ENCODE assay signal across 16 cellular contexts in the genomic region with DNA sequence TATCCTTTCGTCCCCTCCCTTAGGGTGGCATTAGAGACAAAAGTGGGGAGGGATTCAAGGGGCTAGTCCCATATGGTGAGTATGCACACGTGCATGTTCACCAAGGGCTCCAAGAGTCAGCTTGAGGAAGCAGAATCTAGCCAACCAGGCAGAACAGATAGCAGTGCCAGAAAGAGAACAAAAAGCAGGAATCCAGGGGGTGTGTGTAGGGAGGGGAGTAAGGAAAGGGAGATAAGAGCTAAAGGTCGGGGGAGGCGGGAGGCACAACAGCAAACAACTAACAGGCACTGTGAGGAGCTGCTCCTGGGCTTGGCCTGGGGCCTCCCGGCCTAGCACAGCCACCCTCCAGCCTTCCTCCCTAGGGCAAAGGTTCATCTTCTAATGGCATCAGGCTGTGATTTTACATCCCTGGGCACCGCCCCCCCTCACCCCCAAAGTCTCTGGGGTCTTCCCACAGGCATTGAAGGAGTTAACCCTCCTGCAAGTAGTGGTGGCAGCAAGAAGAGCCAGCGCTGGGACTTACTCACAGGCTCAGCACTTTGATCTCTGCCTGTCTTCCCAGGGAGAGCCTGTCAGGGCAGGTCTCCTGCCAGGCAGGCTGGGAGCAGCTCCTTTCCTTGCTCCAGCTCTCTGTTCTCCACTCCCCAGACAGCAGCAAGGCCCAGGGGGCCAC. TPM values are rescaled to one million over a fixed set of nuclear protein-coding genes. Genes with fewer than 3 reads are reported as not detected.
DNase-seq lines count a peak whose midpoint lies in the region; ATAC-seq and TF ChIP-seq lines count a peak whose summit lies in the region.
"Had no signal": no experiment of that assay in that cellular context is flagged by ENCODE, and none has a peak within 500 bp of the region (broad histone marks: within the 10 kb centered on the region; RNA-seq: fewer than 3 reads in every experiment).

No MANE protein-coding gene starts in this region.

- H3K9me3 ChIP-seq in duodenal mucosa (ENCODE audit: control insufficient read depth in 1 of 2, low read length in 2 of 2) (no peaks in the 10 kb centered on the region), mesodermal cell (ENCODE audit: control insufficient read depth, low read length) (no peaks in the 10 kb centered on the region), transverse colon (no peaks in the 10 kb centered on the region)
- H3K9me3 ChIP-seq: vagina had no signal

- no peak for TF ChIP-seq POLR2A in transverse colon (IDR thresholded peaks at IDR 0.05)

- H3K36me3 Mint-ChIP-seq in activated naive CD4-positive, alpha-beta T cell treated with anti-CD3 and anti-CD28 coated beads, Interleukin-2, amount 50 U/mL, for 72 hours = no peaks in the 10 kb centered on the region

- H3K9me3 Mint-ChIP-seq in activated naive CD4-positive, alpha-beta T cell treated with anti-CD3 and anti-CD28 coated beads, Interleukin-2, amount 50 U/mL, for 72 hours = no peaks in the 10 kb centered on the region
- H3K9me3 Mint-ChIP-seq: activated B cell treated with CpG ODN at 0.5 μM for 24 hours; naive thymus-derived CD8-positive, alpha-beta T cell had no signal

- H3K4me3 ChIP-seq in duodenal mucosa (ENCODE audit: low read depth in 1 of 2, low read length in 2 of 2) (peak overlapping the region; percentile 40 to 44), mesodermal cell (ENCODE audit: extremely low read depth, insufficient read depth, low read length, poor library complexity, severe bottlenecking) (no peak overlapping the region), transverse colon (no peak overlapping the region)
- H3K4me3 ChIP-seq: vagina had no signal

- H3K4me1 ChIP-seq in duodenal mucosa (ENCODE audit: control insufficient read depth in 1 of 2, insufficient read depth in 2 of 2, low read length in 2 of 2) (peaks cover 64 to 68% of the 10 kb centered on the region in 2 donors), mesodermal cell (ENCODE audit: control insufficient read depth, insufficient read depth, low read length, poor library complexity, severe bottlenecking) (peaks cover 26% of the 10 kb centered on the region), transverse colon (peaks cover 12 to 53% (median 42%) of the 10 kb centered on the region in 4 donors)

- DNase-seq in activated naive CD4-positive, alpha-beta T cell treated with anti-CD3 and anti-CD28 coated beads, Interleukin-2, amount 50 U/mL, for 72 hours (ENCODE audit: low spot score in 2 of 2) = no peak
- DNase-seq in activated naive CD4-positive, alpha-beta T cell treated with Interleukin-2 at 50 U/mL for 16 hours = no peak
- DNase-seq in transverse colon = peak; percentile 65
- no peak for DNase-seq in caudate nucleus (lab: John Stamatoyannopoulos, UW)
- DNase-seq: activated B cell treated with CpG ODN at 0.5 μM for 24 hours; activated CD8-positive, alpha-beta memory T cell treated with anti-CD3 and anti-CD28 coated beads, Interleukin-2, amount 50 U/mL, for 48 hours; IMR-90; naive thymus-derived CD8-positive, alpha-beta T cell; NCI-H446 treated with DMSO at 0.1 percent for 48 hours; stimulated activated naive CD4-positive, alpha-beta T cell had no signal

- in situ Hi-C loops in transverse colon (cut with MboI; ENCODE audit: low pct_ligation_motif_present in 1 of 4, low pct_unique_long_range_greater_than_20kb in 1 of 4, low sequenced_read_pairs in 3 of 4) = loop anchor here in 1 of 4 donors (10.0 kb wide), 1 partner anchor 50 kb away; the partner anchor contains the start of gene RNF43

- H3K36me3 ChIP-seq in duodenal mucosa (ENCODE audit: control insufficient read depth in 1 of 2, insufficient read depth in 2 of 2, low read length in 2 of 2) = peaks cover 18 to 28% of the 10 kb centered on the region in 2 donors
- no peaks in the 10 kb centered on the region for H3K36me3 ChIP-seq in mesodermal cell (ENCODE audit: control insufficient read depth, insufficient read depth, low read length)
- H3K36me3 ChIP-seq in transverse colon = no peaks in the 10 kb centered on the region
- H3K36me3 ChIP-seq: vagina had no signal

- TF ChIP-seq EP300 in transverse colon (IDR thresholded peaks at IDR 0.05; ENCODE audit: low read depth) = no peak

- WGBS in mesodermal cell (ENCODE audit: insufficient coverage in 2 of 2), 2 experiments = 21 to 61% methylated on average over 5 of the region's 7 CpGs
- 27 to 43% methylated on average over 3 to 7 of the region's 7 CpGs for WGBS in transverse colon (ENCODE audit: low coverage in 1 of 2), 2 donors

- H3K27ac ChIP-seq in duodenal mucosa (ENCODE audit: low read depth, low read length) = peak overlapping the region; percentile 51
- H3K27ac ChIP-seq in mesodermal cell (ENCODE audit: low read depth, low read length, severe bottlenecking) = peak overlapping the region; percentile 85
- peak overlapping the region; percentile 82 to 91 (median 84) for H3K27ac ChIP-seq in transverse colon
- no peak overlapping the region for H3K27ac ChIP-seq in caudate nucleus (ENCODE audit: low read depth, low read length)

- H3K27me3 ChIP-seq in duodenal mucosa (ENCODE audit: control insufficient read depth in 1 of 2, insufficient read depth in 2 of 2, low read length in 2 of 2) (peaks cover 0 to 5% of the 10 kb centered on the region in 2 donors), transverse colon (no peaks in the 10 kb centered on the region)
- H3K27me3 ChIP-seq: vagina had no signal

- intact Hi-C loops in transverse colon (cut with DNase I; ENCODE audit: low total_unique reads) = no loop called here

- H3K27ac Mint-ChIP-seq in activated naive CD4-positive, alpha-beta T cell treated with anti-CD3 and anti-CD28 coated beads, Interleukin-2, amount 50 U/mL, for 72 hours = peak overlapping the region; percentile 9 to 11
- H3K27ac Mint-ChIP-seq: activated B cell treated with CpG ODN at 0.5 μM for 24 hours had no signal

- TF ChIP-seq CTCF in transverse colon (IDR thresholded peaks at IDR 0.05) = no peak

- ATAC-seq in activated naive CD4-positive, alpha-beta T cell treated with anti-CD3 and anti-CD28 coated beads, Interleukin-2, amount 50 U/mL, for 72 hours = no peak
- no peak for ATAC-seq in HG03521 (IDR thresholded peaks at IDR 0.05; ENCODE audit: unreplicated experiment)
- ATAC-seq in GM21360 (IDR thresholded peaks at IDR 0.05; ENCODE audit: unreplicated experiment) = no peak
- ATAC-seq: naive thymus-derived CD8-positive, alpha-beta T cell; sciatic nerve had no signal

- H3K9ac ChIP-seq in duodenal mucosa (ENCODE audit: low read depth in 1 of 2, low read length in 2 of 2) = peak overlapping the region in 1 of 2 donors; percentile 39

RNA-seq across cellular contexts. Expression of gene SUPT4H1, which starts 12.4 kb away (rescaled TPM):
- 100 to 1,000 TPM; 105 to 141 TPM for total RNA-seq in activated naive CD4-positive, alpha-beta T cell treated with anti-CD3 and anti-CD28 coated beads, Interleukin-2, amount 50 U/mL, for 72 hours
- polyA plus RNA-seq in mesodermal cell (2013, experiment 1 of 2) = 107 TPM
- polyA plus RNA-seq in mesodermal cell (2013, experiment 2 of 2) = 91.4 TPM
- 10 to 100 TPM; 12.0 to 66.3 (median 40.0) TPM for total RNA-seq in transverse colon

RNA-seq across cellular contexts. Expression of gene TSPOAP1, which starts 35.8 kb away (rescaled TPM):
- 100 to 1,000 TPM in 1 of 2 donors, 10 to 100 TPM in 1; 19.2 to 123 TPM for total RNA-seq in activated naive CD4-positive, alpha-beta T cell treated with anti-CD3 and anti-CD28 coated beads, Interleukin-2, amount 50 U/mL, for 72 hours
- polyA plus RNA-seq in mesodermal cell (2013, experiment 1 of 2) = 13.3 TPM
- 9.2 TPM for polyA plus RNA-seq in mesodermal cell (2013, experiment 2 of 2)
- total RNA-seq in transverse colon = 10 to 100 TPM in 2 of 4 donors, 1 to 10 TPM in 2; 4.4 to 21.7 (median 9.4) TPM

RNA-seq across cellular contexts. Expression of gene RNF43, which starts 52.9 kb away (rescaled TPM):
- 1 to 10 TPM; 2.5 to 2.9 TPM for total RNA-seq in activated naive CD4-positive, alpha-beta T cell treated with anti-CD3 and anti-CD28 coated beads, Interleukin-2, amount 50 U/mL, for 72 hours
- polyA plus RNA-seq in mesodermal cell (2013, experiment 1 of 2) = 2.7 TPM
- 1.7 TPM for polyA plus RNA-seq in mesodermal cell (2013, experiment 2 of 2)
- 10 to 100 TPM; 31.9 to 84.2 (median 38.2) TPM for total RNA-seq in transverse colon
- polyA plus RNA-seq: IMR-90 had no signal

Comparison
In these comparisons a context has a peak if more than half of its experiments do, and no peak if none do; other contexts are left out.
1. H3K4me3 ChIP-seq: peak in duodenal mucosa (2 of 2); none in mesodermal cell (single experiment) and transverse colon (0 of 4).
2. RNA of gene RNF43, which starts 52.9 kb away (total RNA-seq): 31.9 to 84.2 TPM in transverse colon; 2.5 to 2.9 TPM in activated naive CD4-positive, alpha-beta T cell treated with anti-CD3 and anti-CD28 coated beads, Interleukin-2, amount 50 U/mL, for 72 hours; every median in the first group is over 4 times any median in the second.